ENCODE assay signal across 2 cellular contexts in genomic region chr2:190574169-190574568, GRCh38.
TF ChIP-seq lines count a peak whose summit lies in the region.

No MANE protein-coding gene starts in this region.

TF ChIP-seq in SK-N-SH treated with all-trans-retinoic acid at 6 μM for 48 hours, 23 proteins besides CTCF, POLR2A, EP300 and RAD21:
- TF ChIP-seq ZNF8 (CRISPR knock-in tag; IDR thresholded peaks at IDR 0.05) (no peak), TOX (CRISPR knock-in tag; IDR thresholded peaks at IDR 0.05; ENCODE audit: borderline replicate concordance) (no peak), ISL1 (CRISPR knock-in tag; IDR thresholded peaks at IDR 0.05) (peak; percentile 88), ZFP30 (CRISPR knock-in tag; IDR thresholded peaks at IDR 0.05) (no peak), ESRRG (CRISPR knock-in tag; IDR thresholded peaks at IDR 0.05) (no peak), OSR1 (CRISPR knock-in tag; IDR thresholded peaks at IDR 0.05) (no peak), GLIS3 (CRISPR knock-in tag; IDR thresholded peaks at IDR 0.05) (no peak), ARNTL (CRISPR knock-in tag; IDR thresholded peaks at IDR 0.05; ENCODE audit: borderline replicate concordance, low read depth) (no peak)

TF ChIP-seq in SK-N-SH, 30 proteins besides CTCF, POLR2A, EP300 and RAD21:
- no peak for TF ChIP-seq FOSL2 (IDR thresholded peaks at IDR 0.05; ENCODE audit: borderline replicate concordance, low read depth)
- no peak for TF ChIP-seq FOXJ3 (CRISPR knock-in tag; IDR thresholded peaks at IDR 0.05)
- no peak for TF ChIP-seq USF1 (IDR thresholded peaks at IDR 0.05; ENCODE audit: borderline replicate concordance, low read depth)
- no peak for TF ChIP-seq POLR2AphosphoS5 (IDR thresholded peaks at IDR 0.05; ENCODE audit: low read depth, low read length)
- no peak for TF ChIP-seq FOXM1 (IDR thresholded peaks at IDR 0.05; ENCODE audit: low read depth)
- no peak for TF ChIP-seq NFIC (IDR thresholded peaks at IDR 0.05; ENCODE audit: borderline replicate concordance)
- no peak for TF ChIP-seq RXRA (IDR thresholded peaks at IDR 0.05; ENCODE audit: borderline replicate concordance, low read depth)
- TF ChIP-seq PBX3 (IDR thresholded peaks at IDR 0.05) = no peak
- TF ChIP-seq RFX5 (IDR thresholded peaks at IDR 0.05; ENCODE audit: low read length) = no peak
- no peak for TF ChIP-seq GABPA (IDR thresholded peaks at IDR 0.05; ENCODE audit: low read depth)
- TF ChIP-seq MAX (IDR thresholded peaks at IDR 0.05; ENCODE audit: low read depth) = no peak
- TF ChIP-seq, protein P1, sequence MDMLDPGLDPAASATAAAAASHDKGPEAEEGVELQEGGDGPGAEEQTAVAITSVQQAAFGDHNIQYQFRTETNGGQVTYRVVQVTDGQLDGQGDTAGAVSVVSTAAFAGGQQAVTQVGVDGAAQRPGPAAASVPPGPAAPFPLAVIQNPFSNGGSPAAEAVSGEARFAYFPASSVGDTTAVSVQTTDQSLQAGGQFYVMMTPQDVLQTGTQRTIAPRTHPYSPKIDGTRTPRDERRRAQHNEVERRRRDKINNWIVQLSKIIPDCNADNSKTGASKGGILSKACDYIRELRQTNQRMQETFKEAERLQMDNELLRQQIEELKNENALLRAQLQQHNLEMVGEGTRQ (IDR thresholded peaks at IDR 0.05; ENCODE audit: borderline replicate concordance, low read depth, low read length) = no peak
- TF ChIP-seq TEAD4 (IDR thresholded peaks at IDR 0.05; ENCODE audit: borderline replicate concordance, insufficient read depth) = no peak
- TF ChIP-seq YY1 (IDR thresholded peaks at IDR 0.05; ENCODE audit: low read depth) = no peak
